8 cellular contexts compared by ENCODE assay signal in genomic region chr2:170396799-170397459, GRCh38.
A peak's percentile ranks its signal among the peaks of the same experiment; 100 is the strongest.
DNase-seq lines count a peak whose midpoint lies in the region; ATAC-seq and TF ChIP-seq lines count a peak whose summit lies in the region.

No MANE protein-coding gene starts in this region.

- H2BK15ac ChIP-seq in H9 (ENCODE audit: low read depth, low read length), result no peak overlapping the region

- POLR2A ChIA-PET in OCI-LY7 (lab: Charles Lee), result interaction anchor here (0.7 kb wide), 1 partner anchor 386 kb away, joined by 3 read pairs; no protein-coding TSS in a partner anchor
- POLR2A ChIA-PET in activated CD8-positive, alpha-beta T cell treated with anti-CD3 and anti-CD28 coated beads for 36 hours (lab: Charles Lee), result no interaction called here

- H3K18ac ChIP-seq in H9 (ENCODE audit: insufficient read length, low read depth, low read length), result no peak overlapping the region

- H3K9me2 ChIP-seq in OCI-LY7 (ENCODE audit: insufficient read depth, low read length), result no peaks in the 10 kb centered on the region

- ATAC-seq in HG02885 (IDR thresholded peaks at IDR 0.05; ENCODE audit: poor library complexity, unreplicated experiment), result no peak
- ATAC-seq in activated naive CD8-positive, alpha-beta T cell treated with anti-CD3 and anti-CD28 coated beads, Interleukin-2, amount 50 U/mL, for 24 hours, result no peak
- ATAC-seq in activated CD8-positive, alpha-beta T cell treated with anti-CD3 and anti-CD28 coated beads for 36 hours, result no peak

- no peak overlapping the region for H3K14ac ChIP-seq in H9 (ENCODE audit: insufficient read depth, low read length)

- peaks cover 4% of the 10 kb centered on the region for H3K27me3 Mint-ChIP-seq in H9 (ENCODE audit: low read depth)
- H3K27me3 Mint-ChIP-seq in activated naive CD8-positive, alpha-beta T cell treated with anti-CD3 and anti-CD28 coated beads, Interleukin-2, amount 50 U/mL, for 24 hours, result peaks cover 41% of the 10 kb centered on the region
- peaks cover 26% of the 10 kb centered on the region for H3K27me3 Mint-ChIP-seq in activated CD8-positive, alpha-beta T cell treated with anti-CD3 and anti-CD28 coated beads for 36 hours

- H3K56ac ChIP-seq in H9 (ENCODE audit: insufficient read length, low read depth, low read length), result no peak overlapping the region

- H4K8ac ChIP-seq in H9 (replicated peaks; ENCODE audit: insufficient read length, low read depth, low read length), result no peak overlapping the region

- H2BK12ac ChIP-seq in H9 (ENCODE audit: insufficient read length, low read depth, low read length), result no peak overlapping the region

- TF ChIP-seq CTCF in AG10803 (conservative IDR thresholded peaks at IDR 0.05; ENCODE audit: low read length) (peak; percentile 47), H9 (conservative IDR thresholded peaks at IDR 0.05) (peak; percentile 51; the same call in 2 of the 3 replicates), OCI-LY7 (conservative IDR thresholded peaks at IDR 0.05; ENCODE audit: low read length) (peak; percentile 71)
- no peak for TF ChIP-seq CTCF in activated CD8-positive, alpha-beta T cell treated with anti-CD3 and anti-CD28 coated beads for 36 hours (IDR thresholded peaks at IDR 0.05)

- no peak overlapping the region for H3K23ac ChIP-seq in H9 (ENCODE audit: insufficient read length, low read depth, low read length)

- no CpG with 5 or more reads among the region's 5 CpGs for WGBS in H9 (ENCODE audit: extremely low coverage, insufficient read length, low lambda C conversion rate)

- no peaks in the 10 kb centered on the region for H3K9me3 Mint-ChIP-seq in H9
- no peaks in the 10 kb centered on the region for H3K9me3 Mint-ChIP-seq in activated naive CD8-positive, alpha-beta T cell treated with anti-CD3 and anti-CD28 coated beads, Interleukin-2, amount 50 U/mL, for 24 hours
- no peaks in the 10 kb centered on the region for H3K9me3 Mint-ChIP-seq in activated CD8-positive, alpha-beta T cell treated with anti-CD3 and anti-CD28 coated beads for 36 hours

- H4K20me1 ChIP-seq in H9 (ENCODE audit: control insufficient read depth, insufficient read depth, insufficient read length), result no peaks in the 10 kb centered on the region
- H4K20me1 ChIP-seq in OCI-LY7 (ENCODE audit: insufficient read depth, low read length), result no peaks in the 10 kb centered on the region

- H3K27me3 ChIP-seq in H9 (ENCODE audit: insufficient read depth, low read length), result no peaks in the 10 kb centered on the region

- H3K4me3 ChIP-seq in AG10803 (ENCODE audit: low read length) (no peak overlapping the region), OCI-LY7 (ENCODE audit: low read depth, low read length, poor library complexity, severe bottlenecking) (no peak overlapping the region)

- H3K27ac ChIP-seq in H9 (ENCODE audit: insufficient read length, low read depth, low read length) (no peak overlapping the region), OCI-LY7 (ENCODE audit: low read depth, low read length, poor library complexity, severe bottlenecking) (no peak overlapping the region)

- H3K4me2 ChIP-seq in H9 (ENCODE audit: insufficient read depth, insufficient read length, low read length) (no peak overlapping the region), OCI-LY7 (ENCODE audit: low read length) (no peak overlapping the region)

- no peaks in the 10 kb centered on the region for H3K36me3 Mint-ChIP-seq in H9 (ENCODE audit: insufficient read depth in 1 of 3, low read depth in 3 of 3)
- H3K36me3 Mint-ChIP-seq in activated naive CD8-positive, alpha-beta T cell treated with anti-CD3 and anti-CD28 coated beads, Interleukin-2, amount 50 U/mL, for 24 hours (ENCODE audit: low read depth), result no peaks in the 10 kb centered on the region
- no peaks in the 10 kb centered on the region for H3K36me3 Mint-ChIP-seq in activated CD8-positive, alpha-beta T cell treated with anti-CD3 and anti-CD28 coated beads for 36 hours (ENCODE audit: low read depth)

- H2BK5ac ChIP-seq in H9 (ENCODE audit: insufficient read length, low read length), result no peak overlapping the region

- H3K4me1 Mint-ChIP-seq in H9, result peaks cover 6% of the 10 kb centered on the region in 2 experiments
- H3K4me1 Mint-ChIP-seq in activated naive CD8-positive, alpha-beta T cell treated with anti-CD3 and anti-CD28 coated beads, Interleukin-2, amount 50 U/mL, for 24 hours, result no peaks in the 10 kb centered on the region
- H3K4me1 Mint-ChIP-seq in activated CD8-positive, alpha-beta T cell treated with anti-CD3 and anti-CD28 coated beads for 36 hours (ENCODE audit: low read depth), result no peaks in the 10 kb centered on the region

- H2BK120ac ChIP-seq in H9 (ENCODE audit: low read depth, low read length, poor library complexity, severe bottlenecking), result no peak overlapping the region

- no peak overlapping the region for H3K4me3 Mint-ChIP-seq in H9
- H3K4me3 Mint-ChIP-seq in activated naive CD8-positive, alpha-beta T cell treated with anti-CD3 and anti-CD28 coated beads, Interleukin-2, amount 50 U/mL, for 24 hours, result no peak overlapping the region
- no peak overlapping the region for H3K4me3 Mint-ChIP-seq in activated CD8-positive, alpha-beta T cell treated with anti-CD3 and anti-CD28 coated beads for 36 hours

- no peak overlapping the region for H2AK5ac ChIP-seq in H9 (ENCODE audit: insufficient read length, low read length)

- H2BK20ac ChIP-seq in H9 (ENCODE audit: low read depth, low read length, poor library complexity, severe bottlenecking), result no peak overlapping the region

- H3K9me3 ChIP-seq in H9 (ENCODE audit: control insufficient read depth, low read depth, low read length), result no peaks in the 10 kb centered on the region
- no peaks in the 10 kb centered on the region for H3K9me3 ChIP-seq in OCI-LY7 (ENCODE audit: low read length)

- H2AFZ ChIP-seq in H9 (ENCODE audit: low read length) (no peak overlapping the region), OCI-LY7 (ENCODE audit: low read length) (no peak overlapping the region)

- H3K27ac Mint-ChIP-seq in H9, result no peak overlapping the region
- no peak overlapping the region for H3K27ac Mint-ChIP-seq in activated naive CD8-positive, alpha-beta T cell treated with anti-CD3 and anti-CD28 coated beads, Interleukin-2, amount 50 U/mL, for 24 hours
- no peak overlapping the region for H3K27ac Mint-ChIP-seq in activated CD8-positive, alpha-beta T cell treated with anti-CD3 and anti-CD28 coated beads for 36 hours

- DNase-seq in AG10803 (ENCODE audit: low read depth), result peak; percentile 12
- DNase-seq in H9, result no peak
- peak; percentile 10 for DNase-seq in OCI-LY7 (ENCODE audit: low spot score)
- peak; percentile 8 for DNase-seq in fibroblast of the conjunctiva (ENCODE audit: low read depth)
- no peak for DNase-seq in activated naive CD8-positive, alpha-beta T cell treated with anti-CD3 and anti-CD28 coated beads, Interleukin-2, amount 50 U/mL, for 24 hours
- DNase-seq in UCSD-AML1 (lab: John Stamatoyannopoulos, UW; ENCODE audit: unreplicated experiment), result no peak
- no peak for DNase-seq in activated CD8-positive, alpha-beta T cell treated with anti-CD3 and anti-CD28 coated beads for 36 hours

- H3T11ph ChIP-seq in H9 (ENCODE audit: low read length), result no peak overlapping the region

- H3K23me2 ChIP-seq in H9 (ENCODE audit: insufficient read length, low read depth, low read length, poor library complexity, severe bottlenecking), result no peaks in the 10 kb centered on the region

- intact Hi-C loops in OCI-LY7 (cut with micrococcal nuclease; ENCODE audit: unreplicated experiment), result no loop called here
- intact Hi-C loops in activated CD8-positive, alpha-beta T cell treated with anti-CD3 and anti-CD28 coated beads for 36 hours (cut with micrococcal nuclease), result no loop called here

- H3K4ac ChIP-seq in H9 (ENCODE audit: low read depth, low read length), result no peak overlapping the region

- no peak overlapping the region for H4K5ac ChIP-seq in H9 (ENCODE audit: insufficient read length, low read depth, low read length)

- H3K9ac ChIP-seq in H9 (ENCODE audit: extremely low read depth, insufficient read length, low read length), result no peak overlapping the region

- H4K91ac ChIP-seq in H9 (ENCODE audit: insufficient read length, low read depth, low read length), result no peak overlapping the region

- CTCF ChIA-PET in OCI-LY7 (lab: Charles Lee; ENCODE audit: unreplicated experiment), result no interaction called here
- CTCF ChIA-PET in activated CD8-positive, alpha-beta T cell treated with anti-CD3 and anti-CD28 coated beads for 36 hours (lab: Charles Lee), result interaction anchor here (0.7 to 1.8 kb wide), 7 partner anchors 12 to 419 kb away, joined by 3 to 6 read pairs (median 3); no protein-coding TSS in a partner anchor

- H3K4me1 ChIP-seq in H9 (ENCODE audit: insufficient read depth, low read length) (no peaks in the 10 kb centered on the region), OCI-LY7 (ENCODE audit: insufficient read depth, low read length, poor library complexity, severe bottlenecking) (peaks cover 5% of the 10 kb centered on the region)

- H3K79me2 ChIP-seq in H9 (ENCODE audit: insufficient read depth, low read length) (no peaks in the 10 kb centered on the region), OCI-LY7 (ENCODE audit: insufficient read depth, low read depth, low read length) (no peaks in the 10 kb centered on the region)

- H3K79me1 ChIP-seq in H9 (ENCODE audit: insufficient read depth, low read depth, low read length, poor library complexity, severe bottlenecking), result no peaks in the 10 kb centered on the region

- no peaks in the 10 kb centered on the region for H3K36me3 ChIP-seq in OCI-LY7 (ENCODE audit: insufficient read depth, low read length)

- BruUV-seq in OCI-LY7 (replicated peaks; lab: Mats Ljungman, UMichigan), result no TSS peak

Comparison
In these comparisons a context has a peak if more than half of its experiments do, and no peak if none do; other contexts are left out.
1. DNase-seq: peak in AG10803 (single experiment), OCI-LY7 (single experiment) and fibroblast of the conjunctiva (single experiment); none in H9 (single experiment), activated naive CD8-positive, alpha-beta T cell treated with anti-CD3 and anti-CD28 coated beads, Interleukin-2, amount 50 U/mL, for 24 hours (single experiment), UCSD-AML1 (single experiment) and activated CD8-positive, alpha-beta T cell treated with anti-CD3 and anti-CD28 coated beads for 36 hours (single experiment).